Comparison of ENCODE assay signal across 22 cellular contexts in genomic region chr7:41257660-41258059, GRCh38.
DNase-seq lines count a peak whose midpoint lies in the region; ATAC-seq, FAIRE-seq and TF ChIP-seq lines count a peak whose summit lies in the region.
"Had no signal": no experiment of that assay in that cellular context is flagged by ENCODE, and none has a peak within 500 bp of the region (broad histone marks: within the 10 kb centered on the region; RNA-seq: fewer than 3 reads in every experiment).

No MANE protein-coding gene starts in this region.

- H3K36me3 Mint-ChIP-seq in activated CD8-positive, alpha-beta T cell treated with anti-CD3 and anti-CD28 coated beads, Interleukin-2, amount 10 ng/mL, durations not matched to agents 7 days and 5 days (ENCODE audit: low read depth) = no peaks in the 10 kb centered on the region
- no peaks in the 10 kb centered on the region for H3K36me3 Mint-ChIP-seq in activated CD8-positive, alpha-beta T cell treated with anti-CD3 and anti-CD28 coated beads for 36 hours (ENCODE audit: low read depth)
- no peaks in the 10 kb centered on the region for H3K36me3 Mint-ChIP-seq in astrocyte (ENCODE audit: low read depth, unreplicated experiment)
- H3K36me3 Mint-ChIP-seq in stimulated activated memory B cell treated with anti-CD40 and anti-IgM and Interleukin-4, amounts not matched to agents 10 μg/mL and 1 μg/mL and 100 μg/mL, for 72 hours = no peaks in the 10 kb centered on the region
- H3K36me3 Mint-ChIP-seq: CD4-positive, CD25-positive, alpha-beta regulatory T cell; CD8-positive, alpha-beta T cell had no signal

- H2AFZ ChIP-seq in astrocyte (ENCODE audit: low read depth, low read length) (no peak overlapping the region), smooth muscle cell (ENCODE audit: low read depth) (no peak overlapping the region)
- H2AFZ ChIP-seq: GM23338 had no signal

- H3K4me1 ChIP-seq in astrocyte (ENCODE audit: insufficient read depth, low read length) (peaks cover 13% of the 10 kb centered on the region), smooth muscle cell (ENCODE audit: low read depth) (peaks cover 7% of the 10 kb centered on the region), right atrium auricular region (no peaks in the 10 kb centered on the region)
- H3K4me1 ChIP-seq: BLaER1, HAP-1 had no signal

- no peak for TF ChIP-seq CTCF in activated CD8-positive, alpha-beta T cell treated with anti-CD3 and anti-CD28 coated beads for 36 hours (IDR thresholded peaks at IDR 0.05)
- no peak for TF ChIP-seq CTCF in astrocyte (IDR thresholded peaks at IDR 0.05; ENCODE audit: insufficient read depth, low read depth, low read length)
- TF ChIP-seq CTCF in smooth muscle cell (IDR thresholded peaks at IDR 0.05; ENCODE audit: borderline replicate concordance, insufficient read depth, poor library complexity, severe bottlenecking) = no peak
- TF ChIP-seq CTCF in right atrium auricular region (IDR thresholded peaks at IDR 0.05) = no peak

- H3K36me3 ChIP-seq in astrocyte (ENCODE audit: insufficient read depth, low read length) (no peaks in the 10 kb centered on the region), smooth muscle cell (ENCODE audit: low read depth) (no peaks in the 10 kb centered on the region), right atrium auricular region (no peaks in the 10 kb centered on the region)
- H3K36me3 ChIP-seq: BLaER1, HAP-1 had no signal

- peaks cover 5% of the 10 kb centered on the region for H3K4me1 Mint-ChIP-seq in activated CD8-positive, alpha-beta T cell treated with anti-CD3 and anti-CD28 coated beads, Interleukin-2, amount 10 ng/mL, durations not matched to agents 7 days and 5 days (ENCODE audit: low read depth)
- no peaks in the 10 kb centered on the region for H3K4me1 Mint-ChIP-seq in activated CD8-positive, alpha-beta T cell treated with anti-CD3 and anti-CD28 coated beads for 36 hours (ENCODE audit: low read depth)
- H3K4me1 Mint-ChIP-seq in astrocyte (ENCODE audit: low read depth, unreplicated experiment) = peaks cover 22% of the 10 kb centered on the region
- H3K4me1 Mint-ChIP-seq in stimulated activated memory B cell treated with anti-CD40 and anti-IgM and Interleukin-4, amounts not matched to agents 10 μg/mL and 1 μg/mL and 100 μg/mL, for 72 hours = no peaks in the 10 kb centered on the region
- H3K4me1 Mint-ChIP-seq: B cell; CD4-positive, CD25-positive, alpha-beta regulatory T cell had no signal

- 92% methylated on average over 4 of the region's 4 CpGs for WGBS in smooth muscle cell (ENCODE audit: low lambda C conversion rate)

- H3K9ac ChIP-seq in astrocyte (ENCODE audit: low read length) (no peak overlapping the region), smooth muscle cell (ENCODE audit: low read depth) (no peak overlapping the region)
- H3K9ac ChIP-seq: BLaER1 had no signal

- H3K9me3 ChIP-seq in astrocyte (ENCODE audit: insufficient read depth, low read depth, low read length) (no peaks in the 10 kb centered on the region), smooth muscle cell (replicated peaks; ENCODE audit: low read depth) (no peaks in the 10 kb centered on the region), right atrium auricular region (no peaks in the 10 kb centered on the region)
- H3K9me3 ChIP-seq: BLaER1, HAP-1 had no signal

- no peak for FAIRE-seq in astrocyte (lab: Jason Lieb, UNC)
- FAIRE-seq: A204.1, GM12878, GM19239 had no signal

- H3K27ac ChIP-seq in astrocyte (ENCODE audit: low read depth, low read length) = no peak overlapping the region
- H3K27ac ChIP-seq in smooth muscle cell (ENCODE audit: low read depth) = peak overlapping the region; percentile 37
- no peak overlapping the region for H3K27ac ChIP-seq in right atrium auricular region
- H3K27ac ChIP-seq: 22Rv1, BLaER1, C4-2B had no signal

- peaks cover 12% of the 10 kb centered on the region for H3F3A ChIP-seq in smooth muscle cell (ENCODE audit: low read depth)

- H4K20me1 ChIP-seq in astrocyte (ENCODE audit: insufficient read depth, low read length) (no peaks in the 10 kb centered on the region), smooth muscle cell (ENCODE audit: low read depth) (no peaks in the 10 kb centered on the region)
- H4K20me1 ChIP-seq: BLaER1 had no signal

- no peaks in the 10 kb centered on the region for H3K27me3 Mint-ChIP-seq in activated CD8-positive, alpha-beta T cell treated with anti-CD3 and anti-CD28 coated beads, Interleukin-2, amount 10 ng/mL, durations not matched to agents 7 days and 5 days (ENCODE audit: low read depth)
- H3K27me3 Mint-ChIP-seq in activated CD8-positive, alpha-beta T cell treated with anti-CD3 and anti-CD28 coated beads for 36 hours = no peaks in the 10 kb centered on the region
- H3K27me3 Mint-ChIP-seq in astrocyte (ENCODE audit: low read depth, unreplicated experiment) = no peaks in the 10 kb centered on the region
- peaks cover 11% of the 10 kb centered on the region for H3K27me3 Mint-ChIP-seq in stimulated activated memory B cell treated with anti-CD40 and anti-IgM and Interleukin-4, amounts not matched to agents 10 μg/mL and 1 μg/mL and 100 μg/mL, for 72 hours
- H3K27me3 Mint-ChIP-seq: B cell; CD4-positive, CD25-positive, alpha-beta regulatory T cell had no signal

- POLR2A ChIA-PET in activated CD8-positive, alpha-beta T cell treated with anti-CD3 and anti-CD28 coated beads, Interleukin-2, amount 10 ng/mL, durations not matched to agents 7 days and 5 days (lab: Charles Lee) = no interaction called here
- POLR2A ChIA-PET in activated CD8-positive, alpha-beta T cell treated with anti-CD3 and anti-CD28 coated beads for 36 hours (lab: Charles Lee) = interaction anchor here (0.6 kb wide), 1 partner anchor 196 kb away, joined by 3 read pairs; no protein-coding TSS in a partner anchor

- no peak overlapping the region for H3K4me3 Mint-ChIP-seq in activated CD8-positive, alpha-beta T cell treated with anti-CD3 and anti-CD28 coated beads, Interleukin-2, amount 10 ng/mL, durations not matched to agents 7 days and 5 days
- no peak overlapping the region for H3K4me3 Mint-ChIP-seq in activated CD8-positive, alpha-beta T cell treated with anti-CD3 and anti-CD28 coated beads for 36 hours
- no peak overlapping the region for H3K4me3 Mint-ChIP-seq in astrocyte (ENCODE audit: unreplicated experiment)
- no peak overlapping the region for H3K4me3 Mint-ChIP-seq in stimulated activated memory B cell treated with anti-CD40 and anti-IgM and Interleukin-4, amounts not matched to agents 10 μg/mL and 1 μg/mL and 100 μg/mL, for 72 hours
- H3K4me3 Mint-ChIP-seq: B cell; CD4-positive, CD25-positive, alpha-beta regulatory T cell; CD8-positive, alpha-beta T cell; GM23338; HFFc6 had no signal

- intact Hi-C loops in activated CD8-positive, alpha-beta T cell treated with anti-CD3 and anti-CD28 coated beads for 36 hours (cut with micrococcal nuclease) = no loop called here

- DNase-seq in activated CD8-positive, alpha-beta T cell treated with anti-CD3 and anti-CD28 coated beads, Interleukin-2, amount 10 ng/mL, durations not matched to agents 7 days and 5 days = peak; percentile 22
- no peak for DNase-seq in activated CD8-positive, alpha-beta T cell treated with anti-CD3 and anti-CD28 coated beads for 36 hours
- DNase-seq in astrocyte (ENCODE audit: low read depth) (no peak), smooth muscle cell (lab: John Stamatoyannopoulos, UW; ENCODE audit: unreplicated experiment) (no peak), right atrium auricular region (ENCODE audit: low spot score) (no peak)
- DNase-seq: Caco-2; CD4-positive, CD25-positive, alpha-beta regulatory T cell; CD8-positive, alpha-beta T cell; DMS153; EL; GDM1; HFFc6 had no signal

- H3K4me3 ChIP-seq in astrocyte (ENCODE audit: insufficient read depth, low read depth, low read length) (no peak overlapping the region), smooth muscle cell (no peak overlapping the region), right atrium auricular region (no peak overlapping the region)
- H3K4me3 ChIP-seq: BLaER1, GM12878, GM23338, HAP-1 had no signal

- H3K27me3 ChIP-seq in astrocyte (ENCODE audit: insufficient read depth, low read length) = no peaks in the 10 kb centered on the region
- no peaks in the 10 kb centered on the region for H3K27me3 ChIP-seq in smooth muscle cell (ENCODE audit: low read depth)
- H3K27me3 ChIP-seq in right atrium auricular region = no peaks in the 10 kb centered on the region
- H3K27me3 ChIP-seq: BLaER1 had no signal

- H3K79me2 ChIP-seq in astrocyte (ENCODE audit: insufficient read depth, low read length) (no peaks in the 10 kb centered on the region), smooth muscle cell (ENCODE audit: low read depth) (no peaks in the 10 kb centered on the region)

- CTCF ChIA-PET in activated CD8-positive, alpha-beta T cell treated with anti-CD3 and anti-CD28 coated beads, Interleukin-2, amount 10 ng/mL, durations not matched to agents 7 days and 5 days (lab: Charles Lee) = no interaction called here
- CTCF ChIA-PET in activated CD8-positive, alpha-beta T cell treated with anti-CD3 and anti-CD28 coated beads for 36 hours (lab: Charles Lee) = no interaction called here

- no peak overlapping the region for H3K4me2 ChIP-seq in astrocyte (ENCODE audit: low read length)
- H3K4me2 ChIP-seq in smooth muscle cell = no peak overlapping the region
- H3K4me2 ChIP-seq: BLaER1, GM23338 had no signal

- no peak for ATAC-seq in activated CD8-positive, alpha-beta T cell treated with anti-CD3 and anti-CD28 coated beads, Interleukin-2, amount 10 ng/mL, durations not matched to agents 7 days and 5 days
- ATAC-seq in activated CD8-positive, alpha-beta T cell treated with anti-CD3 and anti-CD28 coated beads for 36 hours = no peak
- ATAC-seq in stimulated activated memory B cell treated with anti-CD40 and anti-IgM and Interleukin-4, amounts not matched to agents 10 μg/mL and 1 μg/mL and 100 μg/mL, for 72 hours = no peak
- ATAC-seq: CD8-positive, alpha-beta T cell; GM12878; GM23338 had no signal

- no peak overlapping the region for H3K27ac Mint-ChIP-seq in activated CD8-positive, alpha-beta T cell treated with anti-CD3 and anti-CD28 coated beads, Interleukin-2, amount 10 ng/mL, durations not matched to agents 7 days and 5 days
- no peak overlapping the region for H3K27ac Mint-ChIP-seq in activated CD8-positive, alpha-beta T cell treated with anti-CD3 and anti-CD28 coated beads for 36 hours
- H3K27ac Mint-ChIP-seq in astrocyte (ENCODE audit: unreplicated experiment) = peak overlapping the region; percentile 41
- H3K27ac Mint-ChIP-seq in stimulated activated memory B cell treated with anti-CD40 and anti-IgM and Interleukin-4, amounts not matched to agents 10 μg/mL and 1 μg/mL and 100 μg/mL, for 72 hours = no peak overlapping the region
- H3K27ac Mint-ChIP-seq: B cell; CD4-positive, CD25-positive, alpha-beta regulatory T cell; CD8-positive, alpha-beta T cell; GM23338; HFFc6 had no signal

- no peaks in the 10 kb centered on the region for H3K9me3 Mint-ChIP-seq in activated CD8-positive, alpha-beta T cell treated with anti-CD3 and anti-CD28 coated beads, Interleukin-2, amount 10 ng/mL, durations not matched to agents 7 days and 5 days (ENCODE audit: insufficient read depth)
- H3K9me3 Mint-ChIP-seq in activated CD8-positive, alpha-beta T cell treated with anti-CD3 and anti-CD28 coated beads for 36 hours = peaks cover 3% of the 10 kb centered on the region
- peaks cover 4% of the 10 kb centered on the region for H3K9me3 Mint-ChIP-seq in astrocyte (ENCODE audit: unreplicated experiment)
- H3K9me3 Mint-ChIP-seq in stimulated activated memory B cell treated with anti-CD40 and anti-IgM and Interleukin-4, amounts not matched to agents 10 μg/mL and 1 μg/mL and 100 μg/mL, for 72 hours = peaks cover 3% of the 10 kb centered on the region
- H3K9me3 Mint-ChIP-seq: CD8-positive, alpha-beta T cell; HFFc6 had no signal
